Comparison of ENCODE assay signal across 1 cellular context in the genomic region with DNA sequence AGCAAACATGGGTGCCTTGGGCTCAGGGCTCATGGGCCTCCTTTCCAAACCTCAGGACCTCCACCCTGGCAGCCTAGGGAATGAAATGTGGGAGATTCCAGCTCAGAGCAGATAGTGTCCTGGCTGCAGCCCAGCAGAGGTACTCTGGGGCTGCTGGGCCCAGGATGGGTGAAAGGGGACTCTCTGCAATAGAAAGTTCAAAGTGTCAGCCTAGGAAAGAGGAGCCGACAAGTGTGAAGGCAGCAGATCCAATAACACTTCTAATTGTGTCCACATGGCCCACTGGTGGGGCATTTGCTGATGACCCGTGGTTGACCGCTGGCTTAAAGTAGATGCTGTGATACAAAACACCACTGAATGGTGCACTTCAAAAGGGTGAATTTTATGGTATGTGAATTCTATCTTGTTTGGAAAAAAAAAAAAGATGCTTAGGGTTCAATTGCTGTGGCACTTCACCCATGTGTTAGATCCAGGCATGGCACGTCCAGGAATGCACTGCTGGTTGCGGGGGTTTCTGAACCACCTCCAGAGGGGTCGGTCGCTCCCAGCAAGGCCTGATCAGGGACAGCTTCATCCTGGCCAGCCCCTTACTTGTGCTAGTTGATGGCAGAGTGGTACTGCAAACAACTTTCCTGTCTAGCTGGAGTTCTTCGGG.
TF ChIP-seq lines count a peak whose summit lies in the region.

No MANE protein-coding gene starts in this region.

TF ChIP-seq in endothelial cell of umbilical vein, 7 proteins besides CTCF, POLR2A, EP300 and RAD21:
- TF ChIP-seq JUN (IDR thresholded peaks at IDR 0.05; ENCODE audit: borderline replicate concordance, insufficient read depth, insufficient read length, low read depth): no peak
- peak; percentile 31 for TF ChIP-seq POLR2AphosphoS5 (IDR thresholded peaks at IDR 0.05; ENCODE audit: insufficient read depth, low read depth, low read length)
